In genomic region chr12:99131761-99132199, GRCh38 we compare ENCODE assay signal across 9 cellular contexts.
DNase-seq lines count a peak whose midpoint lies in the region; ATAC-seq and TF ChIP-seq lines count a peak whose summit lies in the region.
"Had no signal": no experiment of that assay in that cellular context is flagged by ENCODE, and none has a peak within 500 bp of the region (broad histone marks: within the 10 kb centered on the region; RNA-seq: fewer than 3 reads in every experiment).

No MANE protein-coding gene starts in this region.

- TF ChIP-seq CTCF in breast epithelium (IDR thresholded peaks at IDR 0.05), result no peak

- H3K4me3 ChIP-seq in SJCRH30 (no peak overlapping the region), iPS-15b (ENCODE audit: low read depth, low read length) (peak overlapping the region; percentile 27), breast epithelium (peak overlapping the region in 1 of 3 donors; percentile 19)

- H3K36me3 ChIP-seq in SJCRH30 (no peaks in the 10 kb centered on the region), iPS-15b (ENCODE audit: control insufficient read depth, insufficient read depth, low read length) (no peaks in the 10 kb centered on the region), breast epithelium (no peaks in the 10 kb centered on the region)

- no peak for TF ChIP-seq POLR2A in breast epithelium (IDR thresholded peaks at IDR 0.05)

- intact Hi-C loops in breast epithelium (cut with DNase I; ENCODE audit: low total_unique reads), result no loop called here

- no peaks in the 10 kb centered on the region for H3K27me3 ChIP-seq in SJCRH30
- H3K27me3 ChIP-seq in iPS-15b (ENCODE audit: control insufficient read depth, insufficient read depth, low read length), result no peaks in the 10 kb centered on the region
- no peaks in the 10 kb centered on the region for H3K27me3 ChIP-seq in breast epithelium

- H3K9ac ChIP-seq in iPS-15b (ENCODE audit: low read depth, low read length), result no peak overlapping the region

- ATAC-seq in HG03045 (IDR thresholded peaks at IDR 0.05; ENCODE audit: unreplicated experiment), result no peak

- DNase-seq in SIG-M5 treated with dmso at 0.1 percent for 504 hours (lab: John Stamatoyannopoulos, UW; ENCODE audit: unreplicated experiment) (peak; percentile 63), SIG-M5 (lab: John Stamatoyannopoulos, UW) (no peak), SJCRH30 (peak; percentile 13 to 51), NCI-H1048 (lab: John Stamatoyannopoulos, UW) (no peak), breast epithelium (ENCODE audit: low spot score in 2 of 2) (no peak)
- no peak for DNase-seq in activated CD8-positive, alpha-beta memory T cell treated with anti-CD3 and anti-CD28 coated beads, Interleukin-2, amount 50 U/mL, for 4 hours
- DNase-seq: NCI-H774 had no signal

- no peaks in the 10 kb centered on the region for H3K4me1 ChIP-seq in SJCRH30
- no peaks in the 10 kb centered on the region for H3K4me1 ChIP-seq in iPS-15b (ENCODE audit: control insufficient read depth, insufficient read depth, low read length)
- H3K4me1 ChIP-seq in breast epithelium, result no peaks in the 10 kb centered on the region

- H3K9me3 ChIP-seq in SJCRH30 (replicated peaks) (no peaks in the 10 kb centered on the region), iPS-15b (ENCODE audit: control insufficient read depth, insufficient read depth, low read length) (no peaks in the 10 kb centered on the region), breast epithelium (no peaks in the 10 kb centered on the region)

- H3K27ac ChIP-seq in SJCRH30 (no peak overlapping the region), breast epithelium (no peak overlapping the region)

Comparison
In these comparisons a context has a peak if more than half of its experiments do, and no peak if none do; other contexts are left out.
1. DNase-seq: peak in SIG-M5 treated with dmso at 0.1 percent for 504 hours (single experiment) and SJCRH30 (2 of 2); none in SIG-M5 (single experiment), NCI-H1048 (single experiment), breast epithelium (0 of 2) and activated CD8-positive, alpha-beta memory T cell treated with anti-CD3 and anti-CD28 coated beads, Interleukin-2, amount 50 U/mL, for 4 hours (single experiment).